In genomic region chr10:111856631-111857030, GRCh38 we compare ENCODE assay signal across 15 cellular contexts.
A peak's percentile ranks its signal among the peaks of the same experiment; 100 is the strongest.
DNase-seq lines count a peak whose midpoint lies in the region; ATAC-seq, FAIRE-seq and TF ChIP-seq lines count a peak whose summit lies in the region.
"Had no signal": no experiment of that assay in that cellular context is flagged by ENCODE, and none has a peak within 500 bp of the region (broad histone marks: within the 10 kb centered on the region; RNA-seq: fewer than 3 reads in every experiment).

No MANE protein-coding gene starts in this region.

- H3K36me3 ChIP-seq in GM23248 (ENCODE audit: low read depth) (no peaks in the 10 kb centered on the region), adipocyte (ENCODE audit: control insufficient read depth, insufficient read depth, low read length, severe bottlenecking) (no peaks in the 10 kb centered on the region), psoas muscle (ENCODE audit: insufficient read depth in 1 of 2, low read depth in 1 of 2) (no peaks in the 10 kb centered on the region)
- H3K36me3 ChIP-seq: thoracic aorta had no signal

- no peaks in the 10 kb centered on the region for H3K9me3 ChIP-seq in GM23248 (ENCODE audit: low read depth)
- no peaks in the 10 kb centered on the region for H3K9me3 ChIP-seq in adipocyte (ENCODE audit: control insufficient read depth, low read length)
- no peaks in the 10 kb centered on the region for H3K9me3 ChIP-seq in psoas muscle
- H3K9me3 ChIP-seq: thoracic aorta had no signal

- no peak for FAIRE-seq in H54 (lab: Jason Lieb, UNC)

- no peak overlapping the region for H3K27ac ChIP-seq in GM23248
- H3K27ac ChIP-seq in psoas muscle, result no peak overlapping the region
- H3K27ac ChIP-seq: thoracic aorta had no signal

- H3K79me2 ChIP-seq in GM23248 (ENCODE audit: insufficient read depth), result no peaks in the 10 kb centered on the region

- H4K20me1 ChIP-seq in GM23248 (ENCODE audit: insufficient read depth), result no peaks in the 10 kb centered on the region

- in situ Hi-C loops in GM23248 (cut with MboI), result loop anchor here (10.0 kb wide), 1 partner anchor 782 kb away; the partner anchor contains the start of gene ADRA2A

- H3K9ac ChIP-seq in GM23248 (0 out of 2 replicates have a peak overlapping the region, but pooled peaks have one; percentile 20), adipocyte (ENCODE audit: low read length) (peak overlapping the region; percentile 30)

- ATAC-seq in psoas muscle (no peak), left lobe of liver (no peak)
- ATAC-seq: activated T-helper 17 cell treated with anti-CD3 and anti-CD28 coated beads, Interleukin-2, amount 50 U/mL, for 72 hours had no signal

- TF ChIP-seq POLR2A in H54 (IDR thresholded peaks at IDR 0.05; ENCODE audit: low read depth, low read length), result no peak

- DNase-seq in GM23248 (peak; percentile 69), adipocyte (ENCODE audit: low read depth) (no peak), globus pallidus (ENCODE audit: low spot score) (peak; percentile 4), psoas muscle (no peak), NCI-H2081 treated with DMSO at 0.1 percent for 48 hours (lab: John Stamatoyannopoulos, UW) (no peak), H54 (ENCODE audit: insufficient read length, low spot score) (no peak), left lobe of liver (ENCODE audit: low spot score) (no peak)
- DNase-seq: activated CD4-positive, alpha-beta T cell treated with anti-CD3 and anti-CD28 coated beads, Interleukin-2, amount 10 ng/mL, durations not matched to agents 7 days and 5 days; DMS 273 treated with DMSO at 0.1 percent for 48 hours; erythroblast; naive B cell; NCI-H1930; OCI-M1 had no signal

- H2AFZ ChIP-seq in GM23248, result peak overlapping the region; percentile 62

- H3K4me2 ChIP-seq in GM23248 (ENCODE audit: unreplicated experiment), result no peak overlapping the region

- H3K4me1 ChIP-seq in GM23248 (ENCODE audit: insufficient read depth) (peaks cover 6% of the 10 kb centered on the region; the same call in 1 of the 2 replicates), adipocyte (ENCODE audit: control insufficient read depth, insufficient read depth, low read length) (peaks cover 8% of the 10 kb centered on the region), psoas muscle (no peaks in the 10 kb centered on the region)

- no peaks in the 10 kb centered on the region for H3K9me2 ChIP-seq in GM23248 (ENCODE audit: insufficient read depth)

- WGBS in GM23248 (ENCODE audit: low coverage in 1 of 2, low lambda C conversion rate in 2 of 2, missing lambda C conversion rate in 2 of 2), 2 experiments, result 4 to 16% methylated on average over 3 of the region's 3 CpGs
- 37 to 61% (median 51%) methylated on average over 3 of the region's 3 CpGs for WGBS in psoas muscle, 3 donors

- no peak overlapping the region for H3K4me3 ChIP-seq in GM23248
- H3K4me3 ChIP-seq in adipocyte (ENCODE audit: low read length), result no peak overlapping the region
- H3K4me3 ChIP-seq in psoas muscle, result no peak overlapping the region
- H3K4me3 ChIP-seq: thoracic aorta had no signal

- no peaks in the 10 kb centered on the region for H3K27me3 ChIP-seq in GM23248 (replicated peaks; ENCODE audit: insufficient read depth)
- no peaks in the 10 kb centered on the region for H3K27me3 ChIP-seq in adipocyte (replicated peaks; ENCODE audit: control insufficient read depth, insufficient read depth, low read length)
- peaks cover 0 to 2% (median 2%) of the 10 kb centered on the region in 3 donors for H3K27me3 ChIP-seq in psoas muscle (ENCODE audit: insufficient read depth in 3 of 3, low read length in 2 of 3)

- peak; percentile 10 for TF ChIP-seq CTCF in psoas muscle (IDR thresholded peaks at IDR 0.05)

- intact Hi-C loops in psoas muscle (cut with DNase I), result no loop called here

- peaks cover 3% of the 10 kb centered on the region for H3F3A ChIP-seq in GM23248 (ENCODE audit: insufficient read depth)

Comparison
In these comparisons a context has a peak if more than half of its experiments do, and no peak if none do; other contexts are left out.
1. DNase-seq: peak in GM23248 (single experiment) and globus pallidus (single experiment); none in adipocyte (single experiment), psoas muscle (0 of 2), NCI-H2081 treated with DMSO at 0.1 percent for 48 hours (single experiment), H54 (single experiment) and left lobe of liver (single experiment).